1 cellular context compared by ENCODE assay signal in the genomic region with DNA sequence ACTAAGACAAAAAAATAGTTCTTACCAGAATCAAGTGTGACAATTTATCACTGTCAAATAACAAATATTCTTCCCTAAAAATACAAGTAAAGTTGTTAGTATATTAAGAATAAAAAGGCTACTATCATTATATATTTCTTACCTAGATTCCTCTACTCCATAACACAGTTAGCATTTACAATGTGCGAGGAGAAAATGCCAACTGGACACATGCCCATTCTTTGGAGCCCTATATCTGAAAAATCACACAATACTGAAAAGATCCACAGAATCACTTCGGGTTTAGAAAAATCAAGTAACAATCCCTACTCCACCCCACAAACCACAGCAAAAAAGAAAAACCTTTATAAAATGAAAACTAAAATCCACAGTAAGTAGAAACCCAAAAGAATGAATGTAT.
TF ChIP-seq lines count a peak whose summit lies in the region.

No MANE protein-coding gene starts in this region.

TF ChIP-seq in endothelial cell of umbilical vein, 7 proteins besides CTCF, POLR2A, EP300 and RAD21:
- TF ChIP-seq EZH2 (IDR thresholded peaks at IDR 0.05; ENCODE audit: borderline replicate concordance, low read depth, low read length, severe bottlenecking): no peak
- no peak for TF ChIP-seq GATA2 (IDR thresholded peaks at IDR 0.05; ENCODE audit: insufficient read depth, insufficient read length, low read depth, low read length)
- TF ChIP-seq MYC (IDR thresholded peaks at IDR 0.05; ENCODE audit: low read depth, low read length): no peak
- no peak for TF ChIP-seq MAX (IDR thresholded peaks at IDR 0.05; ENCODE audit: insufficient read depth, insufficient read length)
- TF ChIP-seq POLR2AphosphoS5 (IDR thresholded peaks at IDR 0.05; ENCODE audit: insufficient read depth, low read depth, low read length): no peak
- no peak for TF ChIP-seq FOS (IDR thresholded peaks at IDR 0.05; ENCODE audit: borderline replicate concordance, insufficient read depth, low read length)
- no peak for TF ChIP-seq JUN (IDR thresholded peaks at IDR 0.05; ENCODE audit: borderline replicate concordance, insufficient read depth, insufficient read length, low read depth)
